ENCODE assay signal across 9 cellular contexts in genomic region chr20:37992802-37993538, GRCh38. TPM values are rescaled to one million over a fixed set of nuclear protein-coding genes. Genes with fewer than 3 reads are reported as not detected.
A peak's percentile ranks its signal among the peaks of the same experiment; 100 is the strongest.
DNase-seq lines count a peak whose midpoint lies in the region; ATAC-seq and TF ChIP-seq lines count a peak whose summit lies in the region.
"Had no signal": no experiment of that assay in that cellular context is flagged by ENCODE, and none has a peak within 500 bp of the region (broad histone marks: within the 10 kb centered on the region; RNA-seq: fewer than 3 reads in every experiment).

No MANE protein-coding gene starts in this region.

- WGBS in tibial nerve, 2 donors, result 38 to 46% methylated on average over 5 of the region's 5 CpGs

- CTCF ChIA-PET in activated CD4-positive, alpha-beta memory T cell treated with anti-CD3 and anti-CD28 coated beads, Interleukin-2, amount 10 ng/mL, durations not matched to agents 7 days and 5 days (lab: Charles Lee), result interaction anchor here (0.6 to 3.6 kb wide), 15 partner anchors 9 to 459 kb away, joined by 3 to 20 read pairs (median 3); partner anchors contain the start of genes CTNNBL1, RPRD1B and TTI1

- ATAC-seq in activated T-cell treated with anti-CD3 and anti-CD28 coated beads, Interleukin-2, amount 50 U/mL, for 72 hours (replicated peaks in 1 of 2), result no peak
- no peak for ATAC-seq in stimulated activated effector memory CD8-positive, alpha-beta T cell treated with anti-CD3 and anti-CD28 coated beads, Interleukin-12 subunit alpha, Interleukin-12 subunit beta, amount 100 ng/mL, for 72 hours
- ATAC-seq in GM21825 (IDR thresholded peaks at IDR 0.05; ENCODE audit: unreplicated experiment), result no peak

- H3K4me3 Mint-ChIP-seq in activated T-cell treated with anti-CD3 and anti-CD28 coated beads, Interleukin-2, amount 50 U/mL, for 72 hours, result no peak overlapping the region
- H3K4me3 Mint-ChIP-seq in activated T-cell treated with anti-CD3 and anti-CD28 coated beads, Interleukin-2, amount 50 U/mL, for 24 hours, result no peak overlapping the region
- no peak overlapping the region for H3K4me3 Mint-ChIP-seq in activated CD4-positive, alpha-beta memory T cell treated with anti-CD3 and anti-CD28 coated beads, Interleukin-2, amount 10 ng/mL, durations not matched to agents 7 days and 5 days
- H3K4me3 Mint-ChIP-seq in stimulated activated effector memory CD8-positive, alpha-beta T cell treated with anti-CD3 and anti-CD28 coated beads, Interleukin-12 subunit alpha, Interleukin-12 subunit beta, amount 100 ng/mL, for 72 hours, result no peak overlapping the region
- H3K4me3 Mint-ChIP-seq: dendritic cell treated with granulocyte-macrophage colony-stimulating factor and Interleukin-4, amounts not matched to agents 40 ng/mL and 50 ng/mL, for 4 days had no signal

- no peaks in the 10 kb centered on the region for H3K27me3 Mint-ChIP-seq in activated T-cell treated with anti-CD3 and anti-CD28 coated beads, Interleukin-2, amount 50 U/mL, for 72 hours (ENCODE audit: low read depth)
- H3K27me3 Mint-ChIP-seq in activated T-cell treated with anti-CD3 and anti-CD28 coated beads, Interleukin-2, amount 50 U/mL, for 24 hours, result no peaks in the 10 kb centered on the region
- no peaks in the 10 kb centered on the region for H3K27me3 Mint-ChIP-seq in activated CD4-positive, alpha-beta memory T cell treated with anti-CD3 and anti-CD28 coated beads, Interleukin-2, amount 10 ng/mL, durations not matched to agents 7 days and 5 days
- H3K27me3 Mint-ChIP-seq: dendritic cell treated with granulocyte-macrophage colony-stimulating factor and Interleukin-4, amounts not matched to agents 40 ng/mL and 50 ng/mL, for 4 days had no signal

- H3K27ac ChIP-seq in tibial nerve, result peak overlapping the region in 1 of 4 donors; percentile 54

- no peak for TF ChIP-seq EP300 in tibial nerve (IDR thresholded peaks at IDR 0.05)

- H3K9me3 Mint-ChIP-seq in activated T-cell treated with anti-CD3 and anti-CD28 coated beads, Interleukin-2, amount 50 U/mL, for 72 hours, result no peaks in the 10 kb centered on the region
- no peaks in the 10 kb centered on the region for H3K9me3 Mint-ChIP-seq in activated T-cell treated with anti-CD3 and anti-CD28 coated beads, Interleukin-2, amount 50 U/mL, for 24 hours
- H3K9me3 Mint-ChIP-seq in activated CD4-positive, alpha-beta memory T cell treated with anti-CD3 and anti-CD28 coated beads, Interleukin-2, amount 10 ng/mL, durations not matched to agents 7 days and 5 days, result no peaks in the 10 kb centered on the region
- no peaks in the 10 kb centered on the region for H3K9me3 Mint-ChIP-seq in stimulated activated effector memory CD8-positive, alpha-beta T cell treated with anti-CD3 and anti-CD28 coated beads, Interleukin-12 subunit alpha, Interleukin-12 subunit beta, amount 100 ng/mL, for 72 hours
- H3K9me3 Mint-ChIP-seq: dendritic cell treated with granulocyte-macrophage colony-stimulating factor and Interleukin-4, amounts not matched to agents 40 ng/mL and 50 ng/mL, for 4 days had no signal

- peaks cover 0 to 14% (median 4%) of the 10 kb centered on the region in 4 donors for H3K4me1 ChIP-seq in tibial nerve

- H3K36me3 ChIP-seq in tibial nerve, result peaks cover 0 to 77% (median 8%) of the 10 kb centered on the region in 3 donors

- peak; percentile 15 to 25 for DNase-seq in activated T-cell treated with anti-CD3 and anti-CD28 coated beads, Interleukin-2, amount 50 U/mL, for 72 hours
- no peak for DNase-seq in activated T-cell treated with anti-CD3 and anti-CD28 coated beads, Interleukin-2, amount 50 U/mL, for 24 hours
- DNase-seq in LoVo (ENCODE audit: low spot score) (peak; percentile 31), hepatic stellate cell (ENCODE audit: low spot score) (peak; percentile 71), tibial nerve (ENCODE audit: low spot score in 2 of 2) (peak in 1 of 2 donors; percentile 11)
- DNase-seq in activated CD4-positive, alpha-beta memory T cell treated with anti-CD3 and anti-CD28 coated beads, Interleukin-2, amount 10 ng/mL, durations not matched to agents 7 days and 5 days, result peak; percentile 32
- no peak for DNase-seq in stimulated activated effector memory CD8-positive, alpha-beta T cell treated with anti-CD3 and anti-CD28 coated beads, Interleukin-12 subunit alpha, Interleukin-12 subunit beta, amount 100 ng/mL, for 72 hours (ENCODE audit: low spot score in 2 of 2)

- no peaks in the 10 kb centered on the region for H3K9me3 ChIP-seq in tibial nerve

- H3K4me3 ChIP-seq in tibial nerve, result no peak overlapping the region

- no peak for TF ChIP-seq POLR2A in tibial nerve (IDR thresholded peaks at IDR 0.05)

- H3K36me3 Mint-ChIP-seq in activated T-cell treated with anti-CD3 and anti-CD28 coated beads, Interleukin-2, amount 50 U/mL, for 72 hours (ENCODE audit: insufficient read depth in 2 of 2), result peaks cover 14 to 40% of the 10 kb centered on the region in 2 donors
- H3K36me3 Mint-ChIP-seq in activated T-cell treated with anti-CD3 and anti-CD28 coated beads, Interleukin-2, amount 50 U/mL, for 24 hours (ENCODE audit: low read depth), result peaks cover 98% of the 10 kb centered on the region
- peaks cover 53% of the 10 kb centered on the region for H3K36me3 Mint-ChIP-seq in activated CD4-positive, alpha-beta memory T cell treated with anti-CD3 and anti-CD28 coated beads, Interleukin-2, amount 10 ng/mL, durations not matched to agents 7 days and 5 days (ENCODE audit: low read depth)
- peaks cover 91% of the 10 kb centered on the region for H3K36me3 Mint-ChIP-seq in stimulated activated effector memory CD8-positive, alpha-beta T cell treated with anti-CD3 and anti-CD28 coated beads, Interleukin-12 subunit alpha, Interleukin-12 subunit beta, amount 100 ng/mL, for 72 hours

- POLR2A ChIA-PET in activated CD4-positive, alpha-beta memory T cell treated with anti-CD3 and anti-CD28 coated beads, Interleukin-2, amount 10 ng/mL, durations not matched to agents 7 days and 5 days (lab: Charles Lee), result no interaction called here

- H3K27ac Mint-ChIP-seq in activated T-cell treated with anti-CD3 and anti-CD28 coated beads, Interleukin-2, amount 50 U/mL, for 72 hours, result no peak overlapping the region
- no peak overlapping the region for H3K27ac Mint-ChIP-seq in activated T-cell treated with anti-CD3 and anti-CD28 coated beads, Interleukin-2, amount 50 U/mL, for 24 hours
- no peak overlapping the region for H3K27ac Mint-ChIP-seq in activated CD4-positive, alpha-beta memory T cell treated with anti-CD3 and anti-CD28 coated beads, Interleukin-2, amount 10 ng/mL, durations not matched to agents 7 days and 5 days
- H3K27ac Mint-ChIP-seq in stimulated activated effector memory CD8-positive, alpha-beta T cell treated with anti-CD3 and anti-CD28 coated beads, Interleukin-12 subunit alpha, Interleukin-12 subunit beta, amount 100 ng/mL, for 72 hours, result no peak overlapping the region
- H3K27ac Mint-ChIP-seq: dendritic cell treated with granulocyte-macrophage colony-stimulating factor and Interleukin-4, amounts not matched to agents 40 ng/mL and 50 ng/mL, for 4 days had no signal

- H3K27me3 ChIP-seq in tibial nerve, result no peaks in the 10 kb centered on the region

- peaks cover 34% of the 10 kb centered on the region for H3K4me1 Mint-ChIP-seq in activated T-cell treated with anti-CD3 and anti-CD28 coated beads, Interleukin-2, amount 50 U/mL, for 72 hours (ENCODE audit: low read depth)
- peaks cover 28% of the 10 kb centered on the region for H3K4me1 Mint-ChIP-seq in activated T-cell treated with anti-CD3 and anti-CD28 coated beads, Interleukin-2, amount 50 U/mL, for 24 hours (ENCODE audit: low read depth)
- peaks cover 34% of the 10 kb centered on the region for H3K4me1 Mint-ChIP-seq in activated CD4-positive, alpha-beta memory T cell treated with anti-CD3 and anti-CD28 coated beads, Interleukin-2, amount 10 ng/mL, durations not matched to agents 7 days and 5 days
- peaks cover 28% of the 10 kb centered on the region for H3K4me1 Mint-ChIP-seq in stimulated activated effector memory CD8-positive, alpha-beta T cell treated with anti-CD3 and anti-CD28 coated beads, Interleukin-12 subunit alpha, Interleukin-12 subunit beta, amount 100 ng/mL, for 72 hours

- TF ChIP-seq CTCF in tibial nerve (IDR thresholded peaks at IDR 0.05), result peak in 3 of 5 experiments; percentile 38 to 55 (median 48)

RNA-seq across cellular contexts. Expression of gene TTI1, which starts 40.3 kb away (rescaled TPM):
- total RNA-seq in activated T-cell treated with anti-CD3 and anti-CD28 coated beads, Interleukin-2, amount 50 U/mL, for 72 hours, result 10 to 100 TPM; 25.8 to 26.6 TPM
- total RNA-seq in activated CD4-positive, alpha-beta memory T cell treated with anti-CD3 and anti-CD28 coated beads, Interleukin-2, amount 10 ng/mL, durations not matched to agents 7 days and 5 days, result 10 to 100 TPM; 21.7 to 23.1 TPM
- total RNA-seq in tibial nerve, result 10 to 100 TPM in 3 of 4 donors, 1 to 10 TPM in 1; 8.2 to 14.2 (median 10.8) TPM

RNA-seq across cellular contexts. Expression of gene RPRD1B, which starts 40.6 kb away (rescaled TPM):
- 10 to 100 TPM; 33.3 to 52.3 TPM for total RNA-seq in activated T-cell treated with anti-CD3 and anti-CD28 coated beads, Interleukin-2, amount 50 U/mL, for 72 hours
- total RNA-seq in activated CD4-positive, alpha-beta memory T cell treated with anti-CD3 and anti-CD28 coated beads, Interleukin-2, amount 10 ng/mL, durations not matched to agents 7 days and 5 days, result 10 to 100 TPM; 27.6 to 33.2 TPM
- 10 to 100 TPM; 28.5 to 36.3 (median 35.1) TPM for total RNA-seq in tibial nerve

Comparison
In these comparisons a context has a peak if more than half of its experiments do, and no peak if none do; other contexts are left out.
1. DNase-seq: peak in activated T-cell treated with anti-CD3 and anti-CD28 coated beads, Interleukin-2, amount 50 U/mL, for 72 hours (2 of 2), LoVo (single experiment), activated CD4-positive, alpha-beta memory T cell treated with anti-CD3 and anti-CD28 coated beads, Interleukin-2, amount 10 ng/mL, durations not matched to agents 7 days and 5 days (single experiment) and hepatic stellate cell (single experiment); none in activated T-cell treated with anti-CD3 and anti-CD28 coated beads, Interleukin-2, amount 50 U/mL, for 24 hours (single experiment) and stimulated activated effector memory CD8-positive, alpha-beta T cell treated with anti-CD3 and anti-CD28 coated beads, Interleukin-12 subunit alpha, Interleukin-12 subunit beta, amount 100 ng/mL, for 72 hours (0 of 2).